In the genomic region with DNA sequence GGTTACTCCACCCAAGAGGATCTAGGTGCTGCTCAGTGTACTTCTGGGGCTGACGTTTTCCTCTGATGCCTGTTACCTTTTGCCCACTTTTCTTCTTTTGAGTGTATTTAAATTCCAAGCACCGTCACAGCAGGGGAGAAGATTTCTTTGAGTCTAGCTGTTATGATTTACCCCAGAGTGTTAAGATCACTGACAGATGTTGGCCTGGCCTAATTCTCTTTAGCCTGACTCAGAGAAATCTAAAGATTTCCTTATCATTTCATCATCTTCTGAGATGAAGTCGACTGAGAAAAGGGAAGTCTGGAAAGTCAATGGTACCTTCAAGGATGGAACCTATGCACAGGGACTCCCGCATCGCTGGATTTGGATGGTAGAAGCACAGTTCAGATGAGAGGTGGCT, we compare ENCODE assay signal across 2 cellular contexts.
A peak's percentile ranks its signal among the peaks of the same experiment; 100 is the strongest.
TF ChIP-seq lines count a peak whose summit lies in the region.

No MANE protein-coding gene starts in this region.

TF ChIP-seq in SK-N-SH, 30 proteins besides CTCF, POLR2A, EP300 and RAD21 (continued from another document):
- TF ChIP-seq TCF12 (IDR thresholded peaks at IDR 0.05) (0 out of 2 replicates have a peak, but pooled peaks have one; percentile 7), NRF1 (IDR thresholded peaks at IDR 0.05; ENCODE audit: low read depth, low read length) (no peak)

TF ChIP-seq in SK-N-SH treated with all-trans-retinoic acid at 6 μM for 48 hours, 23 proteins besides CTCF, POLR2A, EP300 and RAD21 (continued from another document):
- TF ChIP-seq, protein P1, sequence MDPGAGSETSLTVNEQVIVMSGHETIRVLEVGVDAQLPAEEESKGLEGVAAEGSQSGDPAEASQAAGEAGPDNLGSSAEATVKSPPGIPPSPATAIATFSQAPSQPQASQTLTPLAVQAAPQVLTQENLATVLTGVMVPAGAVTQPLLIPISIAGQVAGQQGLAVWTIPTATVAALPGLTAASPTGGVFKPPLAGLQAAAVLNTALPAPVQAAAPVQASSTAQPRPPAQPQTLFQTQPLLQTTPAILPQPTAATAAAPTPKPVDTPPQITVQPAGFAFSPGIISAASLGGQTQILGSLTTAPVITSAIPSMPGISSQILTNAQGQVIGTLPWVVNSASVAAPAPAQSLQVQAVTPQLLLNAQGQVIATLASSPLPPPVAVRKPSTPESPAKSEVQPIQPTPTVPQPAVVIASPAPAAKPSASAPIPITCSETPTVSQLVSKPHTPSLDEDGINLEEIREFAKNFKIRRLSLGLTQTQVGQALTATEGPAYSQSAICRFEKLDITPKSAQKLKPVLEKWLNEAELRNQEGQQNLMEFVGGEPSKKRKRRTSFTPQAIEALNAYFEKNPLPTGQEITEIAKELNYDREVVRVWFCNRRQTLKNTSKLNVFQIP (CRISPR knock-in tag; IDR thresholded peaks at IDR 0.05; ENCODE audit: borderline replicate concordance, low read depth), result no peak
- TF ChIP-seq ZFP3 (CRISPR knock-in tag; IDR thresholded peaks at IDR 0.05) (no peak), CSDC2 (CRISPR knock-in tag; IDR thresholded peaks at IDR 0.05) (no peak), RARB (CRISPR knock-in tag; IDR thresholded peaks at IDR 0.05) (no peak), PPARA (CRISPR knock-in tag; IDR thresholded peaks at IDR 0.05; ENCODE audit: borderline replicate concordance) (no peak), ISL1 (CRISPR knock-in tag; IDR thresholded peaks at IDR 0.05) (no peak), TOX (CRISPR knock-in tag; IDR thresholded peaks at IDR 0.05; ENCODE audit: borderline replicate concordance) (no peak), ARNTL (CRISPR knock-in tag; IDR thresholded peaks at IDR 0.05; ENCODE audit: borderline replicate concordance, low read depth) (no peak), ZNF565 (CRISPR knock-in tag; conservative IDR thresholded peaks at IDR 0.05; ENCODE audit: low read depth) (no peak), BACH2 (CRISPR knock-in tag; IDR thresholded peaks at IDR 0.05; ENCODE audit: borderline replicate concordance) (no peak), OSR1 (CRISPR knock-in tag; IDR thresholded peaks at IDR 0.05) (no peak), ESRRG (CRISPR knock-in tag; IDR thresholded peaks at IDR 0.05) (no peak)
- TF ChIP-seq, protein P2, sequence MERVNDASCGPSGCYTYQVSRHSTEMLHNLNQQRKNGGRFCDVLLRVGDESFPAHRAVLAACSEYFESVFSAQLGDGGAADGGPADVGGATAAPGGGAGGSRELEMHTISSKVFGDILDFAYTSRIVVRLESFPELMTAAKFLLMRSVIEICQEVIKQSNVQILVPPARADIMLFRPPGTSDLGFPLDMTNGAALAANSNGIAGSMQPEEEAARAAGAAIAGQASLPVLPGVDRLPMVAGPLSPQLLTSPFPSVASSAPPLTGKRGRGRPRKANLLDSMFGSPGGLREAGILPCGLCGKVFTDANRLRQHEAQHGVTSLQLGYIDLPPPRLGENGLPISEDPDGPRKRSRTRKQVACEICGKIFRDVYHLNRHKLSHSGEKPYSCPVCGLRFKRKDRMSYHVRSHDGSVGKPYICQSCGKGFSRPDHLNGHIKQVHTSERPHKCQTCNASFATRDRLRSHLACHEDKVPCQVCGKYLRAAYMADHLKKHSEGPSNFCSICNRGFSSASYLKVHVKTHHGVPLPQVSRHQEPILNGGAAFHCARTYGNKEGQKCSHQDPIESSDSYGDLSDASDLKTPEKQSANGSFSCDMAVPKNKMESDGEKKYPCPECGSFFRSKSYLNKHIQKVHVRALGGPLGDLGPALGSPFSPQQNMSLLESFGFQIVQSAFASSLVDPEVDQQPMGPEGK (CRISPR knock-in tag; IDR thresholded peaks at IDR 0.05; ENCODE audit: borderline replicate concordance), result no peak
- TF ChIP-seq, protein P3, sequence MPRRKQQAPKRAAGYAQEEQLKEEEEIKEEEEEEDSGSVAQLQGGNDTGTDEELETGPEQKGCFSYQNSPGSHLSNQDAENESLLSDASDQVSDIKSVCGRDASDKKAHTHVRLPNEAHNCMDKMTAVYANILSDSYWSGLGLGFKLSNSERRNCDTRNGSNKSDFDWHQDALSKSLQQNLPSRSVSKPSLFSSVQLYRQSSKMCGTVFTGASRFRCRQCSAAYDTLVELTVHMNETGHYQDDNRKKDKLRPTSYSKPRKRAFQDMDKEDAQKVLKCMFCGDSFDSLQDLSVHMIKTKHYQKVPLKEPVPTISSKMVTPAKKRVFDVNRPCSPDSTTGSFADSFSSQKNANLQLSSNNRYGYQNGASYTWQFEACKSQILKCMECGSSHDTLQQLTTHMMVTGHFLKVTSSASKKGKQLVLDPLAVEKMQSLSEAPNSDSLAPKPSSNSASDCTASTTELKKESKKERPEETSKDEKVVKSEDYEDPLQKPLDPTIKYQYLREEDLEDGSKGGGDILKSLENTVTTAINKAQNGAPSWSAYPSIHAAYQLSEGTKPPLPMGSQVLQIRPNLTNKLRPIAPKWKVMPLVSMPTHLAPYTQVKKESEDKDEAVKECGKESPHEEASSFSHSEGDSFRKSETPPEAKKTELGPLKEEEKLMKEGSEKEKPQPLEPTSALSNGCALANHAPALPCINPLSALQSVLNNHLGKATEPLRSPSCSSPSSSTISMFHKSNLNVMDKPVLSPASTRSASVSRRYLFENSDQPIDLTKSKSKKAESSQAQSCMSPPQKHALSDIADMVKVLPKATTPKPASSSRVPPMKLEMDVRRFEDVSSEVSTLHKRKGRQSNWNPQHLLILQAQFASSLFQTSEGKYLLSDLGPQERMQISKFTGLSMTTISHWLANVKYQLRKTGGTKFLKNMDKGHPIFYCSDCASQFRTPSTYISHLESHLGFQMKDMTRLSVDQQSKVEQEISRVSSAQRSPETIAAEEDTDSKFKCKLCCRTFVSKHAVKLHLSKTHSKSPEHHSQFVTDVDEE (CRISPR knock-in tag; IDR thresholded peaks at IDR 0.05), result no peak
- TF ChIP-seq, protein P4, sequence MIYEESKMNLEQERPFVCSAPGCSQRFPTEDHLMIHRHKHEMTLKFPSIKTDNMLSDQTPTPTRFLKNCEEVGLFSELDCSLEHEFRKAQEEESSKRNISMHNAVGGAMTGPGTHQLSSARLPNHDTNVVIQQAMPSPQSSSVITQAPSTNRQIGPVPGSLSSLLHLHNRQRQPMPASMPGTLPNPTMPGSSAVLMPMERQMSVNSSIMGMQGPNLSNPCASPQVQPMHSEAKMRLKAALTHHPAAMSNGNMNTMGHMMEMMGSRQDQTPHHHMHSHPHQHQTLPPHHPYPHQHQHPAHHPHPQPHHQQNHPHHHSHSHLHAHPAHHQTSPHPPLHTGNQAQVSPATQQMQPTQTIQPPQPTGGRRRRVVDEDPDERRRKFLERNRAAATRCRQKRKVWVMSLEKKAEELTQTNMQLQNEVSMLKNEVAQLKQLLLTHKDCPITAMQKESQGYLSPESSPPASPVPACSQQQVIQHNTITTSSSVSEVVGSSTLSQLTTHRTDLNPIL (CRISPR knock-in tag; IDR thresholded peaks at IDR 0.05; ENCODE audit: low read depth), result no peak
TF ChIP-seq in SK-N-SH treated with all-trans-retinoic acid at 6 μM for 48 hours: peak in this region for 0.
